19 cellular contexts compared by ENCODE assay signal in genomic region chr15:56227315-56227714, GRCh38. TPM values are rescaled to one million over a fixed set of nuclear protein-coding genes. Genes with fewer than 3 reads are reported as not detected.
DNase-seq lines count a peak whose midpoint lies in the region; ATAC-seq, FAIRE-seq and TF ChIP-seq lines count a peak whose summit lies in the region.
"Had no signal": no experiment of that assay in that cellular context is flagged by ENCODE, and none has a peak within 500 bp of the region (broad histone marks: within the 10 kb centered on the region; RNA-seq: fewer than 3 reads in every experiment).

No MANE protein-coding gene starts in this region.

- H3K36me3 ChIP-seq in HEK293 (ENCODE audit: control insufficient read depth in 2 of 2, insufficient read depth in 1 of 2, low read length in 2 of 2) = peaks cover 0 to 3% of the 10 kb centered on the region in 2 experiments; a peak in 2 of 3 replicates
- peaks cover 51% of the 10 kb centered on the region for H3K36me3 ChIP-seq in iPS-20b (ENCODE audit: insufficient read depth, low read depth, low read length)
- H3K36me3 ChIP-seq: HAP-1 had no signal

- DNase-seq in A549 (ENCODE audit: low read depth in 1 of 2, low spot score in 1 of 2) = no peak
- peak; percentile 5 for DNase-seq in SK-MEL-5 (ENCODE audit: low read depth, low spot score)
- no peak for DNase-seq in NCI-H2196 (lab: John Stamatoyannopoulos, UW; ENCODE audit: unreplicated experiment)
- DNase-seq: 8988T; C1 segment of cervical spinal cord; Calu3; CD4-positive, alpha-beta memory T cell; COR-L47; DMS53; DMS79 treated with DMSO at 0.1 percent for 48 hours; GF-D8; GOT3 had no signal

- no peaks in the 10 kb centered on the region for H3K4me1 ChIP-seq in A549
- no peaks in the 10 kb centered on the region for H3K4me1 ChIP-seq in HEK293 (ENCODE audit: control insufficient read depth, insufficient read depth, low read length)
- H3K4me1 ChIP-seq in iPS-20b (ENCODE audit: insufficient read depth, low read length) = peaks cover 20% of the 10 kb centered on the region
- H3K4me1 ChIP-seq: HAP-1 had no signal

- 82% methylated on average over 3 of the region's 3 CpGs for WGBS in A549 (ENCODE audit: missing lambda C conversion rate)

- CTCF ChIA-PET in A549 (lab: Yijun Ruan, JAX) = no interaction called here
- CTCF ChIA-PET in HEK293 (lab: Yijun Ruan, JAX) = no interaction called here

- TF ChIP-seq POLR2A in A549 (IDR thresholded peaks at IDR 0.05; ENCODE audit: low read length) = no peak

- TF ChIP-seq EP300 in A549 (IDR thresholded peaks at IDR 0.05) = no peak

- POLR2A ChIA-PET in A549 (lab: Yijun Ruan, JAX) (no interaction called here), HEK293 (lab: Yijun Ruan, JAX) (no interaction called here)

- peaks cover 58% of the 10 kb centered on the region for H3K9me3 ChIP-seq in A549
- no peaks in the 10 kb centered on the region for H3K9me3 ChIP-seq in HEK293 (ENCODE audit: control insufficient read depth, insufficient read depth, low read depth, low read length)
- H3K9me3 ChIP-seq in iPS-20b (ENCODE audit: insufficient read depth, low read depth, low read length) = peaks cover 36% of the 10 kb centered on the region

- no peak for TF ChIP-seq RAD21 in A549 (conservative IDR thresholded peaks at IDR 0.05 in 1 of 2, IDR thresholded peaks at IDR 0.05 in 1 of 2)

- TF ChIP-seq CTCF in A549 (IDR thresholded peaks at IDR 0.05) (no peak), HEK293 (tag by site-specific recombination; IDR thresholded peaks at IDR 0.05) (no peak)

- in situ Hi-C loops in SK-MEL-5 (cut with HindIII; ENCODE audit: low pct_unique_long_range_greater_than_20kb, low sequenced_read_pairs) = no loop called here

- no peak overlapping the region for H3K9ac ChIP-seq in iPS-20b (ENCODE audit: low read depth, low read length)

- no peak overlapping the region for H3K4me2 ChIP-seq in A549

- H3K27ac ChIP-seq in A549 (no peak overlapping the region), HEK293 (ENCODE audit: extremely low read depth, low read depth, low read length) (no peak overlapping the region), iPS-20b (ENCODE audit: low read length) (no peak overlapping the region)

- no peak for FAIRE-seq in A549 (lab: Jason Lieb, UNC)
- FAIRE-seq: GM12891, H54 had no signal

- H3K27me3 ChIP-seq in iPS-20b (ENCODE audit: insufficient read depth, low read length) = no peaks in the 10 kb centered on the region

- ATAC-seq in A549 (no peak), GM21825 (IDR thresholded peaks at IDR 0.05; ENCODE audit: unreplicated experiment) (no peak), HG03439 (IDR thresholded peaks at IDR 0.05; ENCODE audit: unreplicated experiment) (no peak)

- H3K4me3 ChIP-seq in A549 (no peak overlapping the region), HEK293 (ENCODE audit: low read depth, low read length) (no peak overlapping the region), iPS-20b (ENCODE audit: low read length) (peak overlapping the region; percentile 39; the same call in 1 of the 2 replicates)
- H3K4me3 ChIP-seq: HAP-1 had no signal

TF ChIP-seq in A549, 52 proteins besides CTCF, POLR2A, EP300 and RAD21:
- TF ChIP-seq MAZ (IDR thresholded peaks at IDR 0.05; ENCODE audit: borderline replicate concordance, low read depth, low read length) (no peak), RFX5 (IDR thresholded peaks at IDR 0.05) (peak; percentile 89)

TF ChIP-seq in HEK293, 187 proteins besides CTCF, POLR2A, EP300 and RAD21:
- TF ChIP-seq ZNF133 (tag by site-specific recombination; IDR thresholded peaks at IDR 0.05) (0 out of 2 replicates have a peak, but pooled peaks have one; percentile 38), ZNF692 (tag by site-specific recombination; IDR thresholded peaks at IDR 0.05) (no peak)
TF ChIP-seq in HEK293: peak in this region for 1.

RNA-seq across cellular contexts. Expression of gene RFX7, which starts 16.4 kb away (rescaled TPM):
- polyA plus RNA-seq in A549 (2011; rRNA removed) (14.9 and 26.3 TPM in 2 replicates), A549 (2017; fragmentation: RNase III; extraction: RNeasy Plus Mini Kit Qiagen cat#74134 plus additional on column Dnase treatment) (10.8 to 11.7 TPM (median 11.7 TPM) in 3 replicates)
- 3.2 and 4.4 TPM in 2 replicates for polyA plus RNA-seq in A549 (2012; cell fraction: cytosol; rRNA removed)
- 4.6 and 6.7 TPM in 2 replicates for polyA plus RNA-seq in A549 (2012; cell fraction: nucleus; rRNA removed)
- polyA minus RNA-seq in A549 (2011; rRNA and poly(A)+ RNA removed) = 49.5 and 52.4 TPM in 2 replicates
- 5.0 and 5.1 TPM in 2 replicates for total RNA-seq in SK-MEL-5 (2014; rRNA removed; shearing (Covaris generic))
- polyA plus RNA-seq in SK-MEL-5 (2015; cell fraction: cytosol; rRNA removed) = 5.2 and 8.4 TPM in 2 replicates
- 16.8 and 19.9 TPM in 2 replicates for polyA plus RNA-seq in SK-MEL-5 (2015; cell fraction: nucleus; rRNA removed)
